Comparison of ENCODE assay signal across 9 cellular contexts in the genomic region with DNA sequence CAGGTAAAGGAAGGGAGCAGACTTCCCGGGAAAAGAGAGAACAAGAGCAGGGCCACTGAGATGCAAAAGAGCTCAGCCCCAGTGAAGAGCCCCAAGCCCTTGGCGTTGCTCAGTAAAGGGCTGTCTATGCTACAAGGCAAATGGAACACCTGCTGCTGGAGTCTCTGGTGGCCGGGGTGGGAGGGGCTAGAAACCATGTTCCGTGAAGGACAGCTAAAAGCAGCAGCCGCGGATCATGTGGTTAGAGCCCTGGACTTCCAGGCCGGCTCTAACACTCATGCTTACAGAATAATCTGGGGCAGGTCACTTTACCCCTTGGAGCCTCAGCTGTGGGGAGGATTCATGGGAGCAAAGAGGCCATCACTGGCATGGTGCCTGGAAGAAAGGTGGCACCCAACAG. TPM values are rescaled to one million over a fixed set of nuclear protein-coding genes. Genes with fewer than 3 reads are reported as not detected.
DNase-seq lines count a peak whose midpoint lies in the region; ATAC-seq and TF ChIP-seq lines count a peak whose summit lies in the region.
"Had no signal": no experiment of that assay in that cellular context is flagged by ENCODE, and none has a peak within 500 bp of the region (broad histone marks: within the 10 kb centered on the region; RNA-seq: fewer than 3 reads in every experiment).

No MANE protein-coding gene starts in this region.

- ATAC-seq in GM18502 (IDR thresholded peaks at IDR 0.05; ENCODE audit: poor library complexity, unreplicated experiment) (peak; percentile 67), HG02588 (IDR thresholded peaks at IDR 0.05; ENCODE audit: unreplicated experiment) (peak; percentile 64), foreskin keratinocyte (no peak)

- no peaks in the 10 kb centered on the region for H3K27me3 ChIP-seq in foreskin keratinocyte

- peak overlapping the region; percentile 100 for H3K27ac ChIP-seq in foreskin keratinocyte

- H3K4me1 ChIP-seq in foreskin keratinocyte, result peaks cover 36% of the 10 kb centered on the region

- DNase-seq in NCI-H2227 treated with DMSO at 0.1 percent for 48 hours (lab: John Stamatoyannopoulos, UW), result peak; percentile 78
- DNase-seq in foreskin keratinocyte, result no peak
- DNase-seq in hepatic stellate cell (ENCODE audit: low spot score), result no peak
- no peak for DNase-seq in SKM-1 (lab: John Stamatoyannopoulos, UW; ENCODE audit: unreplicated experiment)
- DNase-seq in activated T-cell treated with anti-CD3 and anti-CD28 coated beads for 4 hours, result no peak
- DNase-seq in NOMO-1 treated with dmso at 0.1 percent for 144 hours (lab: John Stamatoyannopoulos, UW; ENCODE audit: unreplicated experiment), result no peak

- no peak for TF ChIP-seq CTCF in foreskin keratinocyte (conservative IDR thresholded peaks at IDR 0.05)

RNA-seq across cellular contexts. Expression of gene POU2F2, which starts 17.8 kb away (rescaled TPM):
- 34.4 and 37.3 TPM in 2 replicates for total RNA-seq in foreskin keratinocyte
- 49.6 and 59.3 TPM in 2 replicates for polyA plus RNA-seq in foreskin keratinocyte
- total RNA-seq: SK-MEL-5 had no signal

RNA-seq across cellular contexts. Expression of gene ZNF574, which starts 38.4 kb away (rescaled TPM):
- total RNA-seq in foreskin keratinocyte, result 16.0 and 17.7 TPM in 2 replicates
- polyA plus RNA-seq in foreskin keratinocyte, result 11.9 and 12.0 TPM in 2 replicates

RNA-seq across cellular contexts. Expression of gene GRIK5, which starts 44.4 kb away (rescaled TPM):
- 0.07 and 0.11 TPM in 2 replicates for total RNA-seq in foreskin keratinocyte
- polyA plus RNA-seq in foreskin keratinocyte, result 0.06 and 0.19 TPM in 2 replicates
- total RNA-seq: SK-MEL-5 had no signal
